In genomic region chr17:48478224-48479013, GRCh38 we compare ENCODE assay signal across 1 cellular context.
A peak's percentile ranks its signal among the peaks of the same experiment; 100 is the strongest.
TF ChIP-seq lines count a peak whose summit lies in the region.

No MANE protein-coding gene starts in this region.

TF ChIP-seq in K562, 482 proteins besides CTCF, POLR2A, EP300 and RAD21 (continued from another document):
- TF ChIP-seq ZNF318 (IDR thresholded peaks at IDR 0.05; ENCODE audit: borderline replicate concordance in 1 of 2, low read depth in 1 of 2) (peak; percentile 61 to 69; a peak in 2 of 4 replicates), SRSF3 (IDR thresholded peaks at IDR 0.05; ENCODE audit: insufficient read depth, low read length) (no peak), ZNF316 (IDR thresholded peaks at IDR 0.05) (peak; percentile 11; the same call in 1 of the 2 replicates), ZBTB9 (CRISPR knock-in tag; IDR thresholded peaks at IDR 0.05) (no peak; the same call in 1 of the 2 replicates), BRD9 (IDR thresholded peaks at IDR 0.05; ENCODE audit: low read depth, partially characterized antibody) (peak; percentile 43), PHTF2 (CRISPR knock-in tag; IDR thresholded peaks at IDR 0.05) (no peak), FUS (optimal IDR thresholded peaks at IDR 0.05; ENCODE audit: low read depth, low read length) (no peak), PHB (CRISPR knock-in tag; IDR thresholded peaks at IDR 0.05) (no peak), ZNF79 (CRISPR knock-in tag; IDR thresholded peaks at IDR 0.05; ENCODE audit: low read depth) (no peak), ZNF23 (CRISPR knock-in tag; IDR thresholded peaks at IDR 0.05) (no peak), CEBPZ (IDR thresholded peaks at IDR 0.05; ENCODE audit: borderline replicate concordance, low read depth, low read length) (no peak), KDM5B (IDR thresholded peaks at IDR 0.05; ENCODE audit: insufficient replicate concordance, low read depth, low read length) (no peak), HDGF (IDR thresholded peaks at IDR 0.05) (no peak), TRIM24 (IDR thresholded peaks at IDR 0.05) (peak in 1 of 2 experiments; percentile 76; a peak in 2 of 4 replicates), FIP1L1 (IDR thresholded peaks at IDR 0.05; ENCODE audit: low read depth, low read length, poor library complexity, severe bottlenecking) (no peak), CTBP1 (IDR thresholded peaks at IDR 0.05; ENCODE audit: borderline replicate concordance) (peak; percentile 88), NCOA6 (IDR thresholded peaks at IDR 0.05) (no peak), PTBP1 (IDR thresholded peaks at IDR 0.05; ENCODE audit: low read depth, low read length) (no peak), ILK (tag; IDR thresholded peaks at IDR 0.05; ENCODE audit: borderline replicate concordance, low read depth) (no peak), TCFL5 (CRISPR knock-in tag; conservative IDR thresholded peaks at IDR 0.05) (no peak), SREBF1 (IDR thresholded peaks at IDR 0.05; ENCODE audit: borderline replicate concordance, low read depth, low read length) (no peak), ZNF655 (CRISPR knock-in tag; IDR thresholded peaks at IDR 0.05) (no peak), ZNF830 (CRISPR knock-in tag; IDR thresholded peaks at IDR 0.05) (no peak), REST (CRISPR knock-in tag; IDR thresholded peaks at IDR 0.05; ENCODE audit: low read depth) (no peak), ZKSCAN8 (CRISPR knock-in tag; IDR thresholded peaks at IDR 0.05) (no peak)
- TF ChIP-seq, protein P1, sequence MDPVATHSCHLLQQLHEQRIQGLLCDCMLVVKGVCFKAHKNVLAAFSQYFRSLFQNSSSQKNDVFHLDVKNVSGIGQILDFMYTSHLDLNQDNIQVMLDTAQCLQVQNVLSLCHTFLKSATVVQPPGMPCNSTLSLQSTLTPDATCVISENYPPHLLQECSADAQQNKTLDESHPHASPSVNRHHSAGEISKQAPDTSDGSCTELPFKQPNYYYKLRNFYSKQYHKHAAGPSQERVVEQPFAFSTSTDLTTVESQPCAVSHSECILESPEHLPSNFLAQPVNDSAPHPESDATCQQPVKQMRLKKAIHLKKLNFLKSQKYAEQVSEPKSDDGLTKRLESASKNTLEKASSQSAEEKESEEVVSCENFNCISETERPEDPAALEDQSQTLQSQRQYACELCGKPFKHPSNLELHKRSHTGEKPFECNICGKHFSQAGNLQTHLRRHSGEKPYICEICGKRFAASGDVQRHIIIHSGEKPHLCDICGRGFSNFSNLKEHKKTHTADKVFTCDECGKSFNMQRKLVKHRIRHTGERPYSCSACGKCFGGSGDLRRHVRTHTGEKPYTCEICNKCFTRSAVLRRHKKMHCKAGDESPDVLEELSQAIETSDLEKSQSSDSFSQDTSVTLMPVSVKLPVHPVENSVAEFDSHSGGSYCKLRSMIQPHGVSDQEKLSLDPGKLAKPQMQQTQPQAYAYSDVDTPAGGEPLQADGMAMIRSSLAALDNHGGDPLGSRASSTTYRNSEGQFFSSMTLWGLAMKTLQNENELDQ (CRISPR knock-in tag; IDR thresholded peaks at IDR 0.05; ENCODE audit: borderline replicate concordance): no peak
TF ChIP-seq in K562: peak in this region for 124.
